21 cellular contexts compared by ENCODE assay signal in the genomic region with DNA sequence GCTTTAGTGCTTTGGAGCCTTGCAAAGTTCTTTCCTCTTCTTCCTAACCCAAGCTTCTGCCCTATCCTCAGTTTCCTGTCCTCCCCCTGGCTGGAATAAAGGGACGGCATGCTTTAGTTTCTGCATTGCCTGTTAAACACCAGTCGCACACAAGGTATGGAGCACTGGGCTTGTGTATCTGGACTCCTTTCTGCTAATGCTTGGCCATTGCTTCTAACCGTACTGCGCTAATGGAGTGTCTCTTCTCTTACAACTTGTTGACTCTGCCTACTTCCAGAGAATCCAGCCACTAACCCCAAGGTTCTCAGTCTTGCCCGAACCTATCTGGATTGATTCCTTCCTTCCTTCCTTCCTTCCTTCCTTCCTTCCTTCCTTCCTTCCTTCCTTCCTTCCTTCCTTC.
A peak's percentile ranks its signal among the peaks of the same experiment; 100 is the strongest.
DNase-seq lines count a peak whose midpoint lies in the region; ATAC-seq, FAIRE-seq and TF ChIP-seq lines count a peak whose summit lies in the region.
"Had no signal": no experiment of that assay in that cellular context is flagged by ENCODE, and none has a peak within 500 bp of the region (broad histone marks: within the 10 kb centered on the region; RNA-seq: fewer than 3 reads in every experiment).

No MANE protein-coding gene starts in this region.

- no peaks in the 10 kb centered on the region for H3K27me3 ChIP-seq in A673 (replicated peaks; ENCODE audit: insufficient read depth, low read depth, low read length, poor library complexity)
- no peaks in the 10 kb centered on the region for H3K27me3 ChIP-seq in IMR-90 (ENCODE audit: control insufficient read depth, insufficient read depth, low read length)
- H3K27me3 ChIP-seq in H1 (replicated peaks in 1 of 4; ENCODE audit: control insufficient read depth in 3 of 4, extremely low read depth in 1 of 4, insufficient read depth in 3 of 4, low read length in 3 of 4), result no peaks in the 10 kb centered on the region

- TF ChIP-seq RAD21 in IMR-90 (IDR thresholded peaks at IDR 0.05; ENCODE audit: low read length), result no peak
- no peak for TF ChIP-seq RAD21 in H1 (IDR thresholded peaks at IDR 0.05 in 1 of 2, conservative IDR thresholded peaks at IDR 0.05 in 1 of 2; ENCODE audit: low read depth in 2 of 2, low read length in 2 of 2)

- dilution Hi-C loops in IMR-90 (cut with HindIII; ENCODE audit: low sequenced_read_pairs, unreplicated experiment), result no loop called here

- in situ Hi-C loops in IMR-90 (cut with MboI; ENCODE audit: low sequenced_read_pairs), result no loop called here

- H3K4me2 ChIP-seq in IMR-90 (ENCODE audit: low read depth, low read length), result no peak overlapping the region
- no peak overlapping the region for H3K4me2 ChIP-seq in H1 (ENCODE audit: insufficient read depth in 1 of 2, low read depth in 2 of 2, low read length in 2 of 2)

- no peak overlapping the region for H2AK5ac ChIP-seq in IMR-90 (ENCODE audit: low read depth, low read length)
- no peak overlapping the region for H2AK5ac ChIP-seq in H1 (ENCODE audit: low read depth, low read length)

- H4K8ac ChIP-seq in IMR-90 (ENCODE audit: low read depth in 2 of 2, low read length in 2 of 2) (no peak overlapping the region), H1 (ENCODE audit: extremely low read depth, insufficient read depth, low read length) (no peak overlapping the region)

- no peak overlapping the region for H3K56ac ChIP-seq in IMR-90 (ENCODE audit: extremely low read depth, insufficient read depth, low read length)
- no peak overlapping the region for H3K56ac ChIP-seq in H1 (replicated peaks; ENCODE audit: insufficient read length, low read depth, low read length)

- H2AK9ac ChIP-seq in IMR-90 (replicated peaks; ENCODE audit: low read depth, low read length, poor library complexity), result no peak overlapping the region

- H2BK120ac ChIP-seq in IMR-90 (ENCODE audit: low read depth, low read length) (no peak overlapping the region), H1 (replicated peaks; ENCODE audit: low read depth, low read length) (no peak overlapping the region)

- no peak for ATAC-seq in IMR-90 (ENCODE audit: low read depth)
- no peak for ATAC-seq in GM19324 (IDR thresholded peaks at IDR 0.05; ENCODE audit: low FRiP score, unreplicated experiment)
- no peak for ATAC-seq in activated T-cell treated with anti-CD3 and anti-CD28 coated beads, Interleukin-2, amount 50 U/mL, for 72 hours (replicated peaks in 1 of 2)

- no peaks in the 10 kb centered on the region for H3K79me2 ChIP-seq in H1 (ENCODE audit: control insufficient read depth in 1 of 2, insufficient read depth in 2 of 2, low read length in 2 of 2)

- H2BK15ac ChIP-seq in IMR-90 (ENCODE audit: low read depth, low read length) (no peak overlapping the region), H1 (ENCODE audit: low read length) (peak overlapping the region; percentile 96; the same call in 1 of the 2 replicates)

- no peak overlapping the region for H2BK20ac ChIP-seq in IMR-90 (ENCODE audit: low read depth, low read length)
- 0 out of 2 replicates have a peak overlapping the region, but pooled peaks have one; percentile 32 for H2BK20ac ChIP-seq in H1 (ENCODE audit: low read length)

- peak; percentile 45 for DNase-seq in activated CD4-positive, alpha-beta T cell treated with anti-CD3 and anti-CD28 coated beads, Interleukin-2, amount 10 ng/mL, durations not matched to agents 24 days and 14 days
- no peak for DNase-seq in activated CD4-positive, alpha-beta T cell treated with anti-CD3 and anti-CD28 coated beads, Interleukin-2, amount 50 U/mL, for 1 hour
- DNase-seq in A673 (ENCODE audit: low spot score) (peak; percentile 78), IMR-90 (no peak), H1 (ENCODE audit: low read depth in 1 of 2, low spot score in 2 of 2) (no peak), DMS53 treated with DMSO at 0.1 percent for 48 hours (lab: John Stamatoyannopoulos, UW; ENCODE audit: unreplicated experiment) (no peak)
- DNase-seq in activated T-cell treated with anti-CD3 and anti-CD28 coated beads, Interleukin-2, amount 50 U/mL, for 72 hours, result no peak
- DNase-seq: C1 segment of cervical spinal cord; Calu3; CD4-positive, alpha-beta memory T cell; COR-L47; DMS53; DND-41; GM23248 had no signal

- peak overlapping the region; percentile 28 for H2AFZ ChIP-seq in IMR-90 (replicated peaks; ENCODE audit: low read length, poor library complexity)
- no peak overlapping the region for H2AFZ ChIP-seq in H1 (ENCODE audit: low read length)
- H2AFZ ChIP-seq: GM23248 had no signal

- H3K9ac ChIP-seq in IMR-90 (ENCODE audit: low read depth, low read length), result no peak overlapping the region
- no peak overlapping the region for H3K9ac ChIP-seq in H1 (replicated peaks in 1 of 4; ENCODE audit: extremely low read depth in 1 of 4, low read depth in 3 of 4, low read length in 3 of 4)
- H3K9ac ChIP-seq: GM23248 had no signal

- H3K4me3 Mint-ChIP-seq in activated CD4-positive, alpha-beta T cell treated with anti-CD3 and anti-CD28 coated beads, Interleukin-2, amount 10 ng/mL, durations not matched to agents 24 days and 14 days, result no peak overlapping the region
- H3K4me3 Mint-ChIP-seq in activated T-cell treated with anti-CD3 and anti-CD28 coated beads, Interleukin-2, amount 50 U/mL, for 72 hours, result no peak overlapping the region
- H3K4me3 Mint-ChIP-seq: CD4-positive, alpha-beta memory T cell had no signal

- H3K79me1 ChIP-seq in IMR-90 (ENCODE audit: low read depth in 1 of 2, low read length in 2 of 2), result no peaks in the 10 kb centered on the region
- H3K79me1 ChIP-seq in H1 (ENCODE audit: low read depth, low read length), result no peaks in the 10 kb centered on the region

- TF ChIP-seq CTCF in A673 (conservative IDR thresholded peaks at IDR 0.05; ENCODE audit: low read depth, low read length) (no peak), IMR-90 (conservative IDR thresholded peaks at IDR 0.05; ENCODE audit: low read depth, low read length) (no peak), H1 (IDR thresholded peaks at IDR 0.05; ENCODE audit: control extremely low read depth in 1 of 3, insufficient read depth in 1 of 3, low read depth in 1 of 3, low read length in 3 of 3) (no peak)

- H3K36me3 Mint-ChIP-seq in activated CD4-positive, alpha-beta T cell treated with anti-CD3 and anti-CD28 coated beads, Interleukin-2, amount 10 ng/mL, durations not matched to agents 24 days and 14 days (ENCODE audit: low read depth), result no peaks in the 10 kb centered on the region
- no peaks in the 10 kb centered on the region for H3K36me3 Mint-ChIP-seq in activated T-cell treated with anti-CD3 and anti-CD28 coated beads, Interleukin-2, amount 50 U/mL, for 72 hours (ENCODE audit: insufficient read depth in 2 of 2)
- H3K36me3 Mint-ChIP-seq: CD4-positive, alpha-beta memory T cell had no signal

- no peak for TF ChIP-seq EP300 in H1 (IDR thresholded peaks at IDR 0.05; ENCODE audit: borderline replicate concordance in 1 of 2, low read depth in 2 of 2, low read length in 2 of 2)

- intact Hi-C loops in activated CD4-positive, alpha-beta T cell treated with anti-CD3 and anti-CD28 coated beads, Interleukin-2, amount 10 ng/mL, durations not matched to agents 24 days and 14 days (cut with micrococcal nuclease), result no loop called here
- intact Hi-C loops in A673 (cut with micrococcal nuclease; ENCODE audit: unreplicated experiment), result loop anchor here (1.0 kb wide), 1 partner anchor 49 kb away; no protein-coding TSS in a partner anchor
- intact Hi-C loops in IMR-90 (cut with micrococcal nuclease), result no loop called here

- no peak overlapping the region for H3K4ac ChIP-seq in IMR-90 (ENCODE audit: low read depth, low read length)
- H3K4ac ChIP-seq in H1 (replicated peaks; ENCODE audit: insufficient read length, low read depth, low read length), result no peak overlapping the region

- H3K4me1 ChIP-seq in A673 (ENCODE audit: insufficient read depth, low read length, poor library complexity, severe bottlenecking) (peaks cover 25% of the 10 kb centered on the region), IMR-90 (ENCODE audit: control insufficient read depth, insufficient read depth, low read length) (peaks cover 2% of the 10 kb centered on the region; the same call in 1 of the 2 replicates), H1 (replicated peaks in 1 of 4; ENCODE audit: control insufficient read depth in 3 of 4, insufficient read depth in 4 of 4, low read length in 3 of 4) (no peaks in the 10 kb centered on the region)
- H3K4me1 ChIP-seq: HAP-1 had no signal

- POLR2A ChIA-PET in A673 (lab: Charles Lee; ENCODE audit: low non-redundant PET) (no interaction called here), IMR-90 (lab: Charles Lee; ENCODE audit: unreplicated experiment) (no interaction called here), H1 (lab: Charles Lee; ENCODE audit: partially characterized antibody) (no interaction called here)

- no peaks in the 10 kb centered on the region for H3K9me1 ChIP-seq in IMR-90 (ENCODE audit: insufficient read depth, low read length)

- WGBS in IMR-90 (ENCODE audit: extremely low coverage in 2 of 2, insufficient read length in 1 of 2), 2 experiments, result 92% methylated on average over 4 of the region's 5 CpGs; no CpG with 5 or more reads in 1 of the 2 experiments
- WGBS in H1 (ENCODE audit: extremely low coverage in 1 of 2, insufficient coverage in 1 of 2, insufficient read length in 1 of 2, insufficient replicate concordance in 2 of 2, low coverage in 1 of 2, low lambda C conversion rate in 2 of 2, missing lambda C conversion rate in 1 of 2), 2 experiments, result 88% methylated on average over 5 of the region's 5 CpGs; no CpG with 5 or more reads in 1 of the 2 experiments

- H3K27me3 Mint-ChIP-seq in activated CD4-positive, alpha-beta T cell treated with anti-CD3 and anti-CD28 coated beads, Interleukin-2, amount 10 ng/mL, durations not matched to agents 24 days and 14 days, result peaks cover 7% of the 10 kb centered on the region
- H3K27me3 Mint-ChIP-seq in activated T-cell treated with anti-CD3 and anti-CD28 coated beads, Interleukin-2, amount 50 U/mL, for 72 hours (ENCODE audit: low read depth), result no peaks in the 10 kb centered on the region

- H2BK5ac ChIP-seq in IMR-90 (ENCODE audit: low read depth, low read length, poor library complexity, severe bottlenecking) (no peak overlapping the region), H1 (ENCODE audit: low read depth, low read length) (no peak overlapping the region)

- H4K91ac ChIP-seq in IMR-90 (ENCODE audit: insufficient read depth, low read depth, low read length) (no peak overlapping the region), H1 (replicated peaks; ENCODE audit: insufficient read length, low read length) (no peak overlapping the region)

- H4K5ac ChIP-seq in IMR-90 (ENCODE audit: low read depth, low read length) (no peak overlapping the region), H1 (ENCODE audit: insufficient read length, low read depth, low read length) (no peak overlapping the region)

- peaks cover 4% of the 10 kb centered on the region for H3K4me1 Mint-ChIP-seq in activated CD4-positive, alpha-beta T cell treated with anti-CD3 and anti-CD28 coated beads, Interleukin-2, amount 10 ng/mL, durations not matched to agents 24 days and 14 days
- peaks cover 13% of the 10 kb centered on the region for H3K4me1 Mint-ChIP-seq in activated T-cell treated with anti-CD3 and anti-CD28 coated beads, Interleukin-2, amount 50 U/mL, for 72 hours (ENCODE audit: low read depth)
- H3K4me1 Mint-ChIP-seq: CD4-positive, alpha-beta memory T cell had no signal

- H3K9me3 ChIP-seq in A673 (ENCODE audit: low read depth, low read length, poor library complexity, severe bottlenecking) (no peaks in the 10 kb centered on the region), IMR-90 (ENCODE audit: control insufficient read depth, insufficient read depth, low read length) (no peaks in the 10 kb centered on the region), H1 (ENCODE audit: insufficient read depth in 2 of 2, low read depth in 1 of 2, low read length in 1 of 2) (no peaks in the 10 kb centered on the region)
- H3K9me3 ChIP-seq: HAP-1 had no signal

- no peak overlapping the region for H2BK12ac ChIP-seq in H1 (ENCODE audit: low read depth, low read length)

- H3K4me3 ChIP-seq in A673 (ENCODE audit: low read depth, low read length, poor library complexity, severe bottlenecking) (no peak overlapping the region), IMR-90 (ENCODE audit: insufficient read depth, low read depth, low read length) (no peak overlapping the region), H1 (ENCODE audit: extremely low read depth in 1 of 4, insufficient read depth in 2 of 4, low read depth in 3 of 4, low read length in 4 of 4) (no peak overlapping the region)
- H3K4me3 ChIP-seq: GM23248, HAP-1 had no signal

- TF ChIP-seq POLR2A in IMR-90 (IDR thresholded peaks at IDR 0.05; ENCODE audit: low read depth, low read length), result no peak
- no peak for TF ChIP-seq POLR2A in H1 (IDR thresholded peaks at IDR 0.05; ENCODE audit: control extremely low read depth in 1 of 2, low read depth in 2 of 2, low read length in 2 of 2)

- H3K23ac ChIP-seq in IMR-90 (ENCODE audit: low read depth, low read length) (no peak overlapping the region), H1 (ENCODE audit: insufficient read length) (no peak overlapping the region)

- no peaks in the 10 kb centered on the region for H3K9me3 Mint-ChIP-seq in activated CD4-positive, alpha-beta T cell treated with anti-CD3 and anti-CD28 coated beads, Interleukin-2, amount 10 ng/mL, durations not matched to agents 24 days and 14 days
- H3K9me3 Mint-ChIP-seq in activated T-cell treated with anti-CD3 and anti-CD28 coated beads, Interleukin-2, amount 50 U/mL, for 72 hours, result no peaks in the 10 kb centered on the region
- H3K9me3 Mint-ChIP-seq: CD4-positive, alpha-beta memory T cell had no signal

- H4K20me1 ChIP-seq in IMR-90 (ENCODE audit: insufficient read depth, low read length) (no peaks in the 10 kb centered on the region), H1 (replicated peaks in 1 of 2; ENCODE audit: control insufficient read depth in 1 of 2, insufficient read depth in 2 of 2, low read length in 2 of 2) (no peaks in the 10 kb centered on the region)

- no peaks in the 10 kb centered on the region for H3K23me2 ChIP-seq in H1 (ENCODE audit: low read depth, low read length)

- H3K27ac Mint-ChIP-seq in activated CD4-positive, alpha-beta T cell treated with anti-CD3 and anti-CD28 coated beads, Interleukin-2, amount 10 ng/mL, durations not matched to agents 24 days and 14 days, result no peak overlapping the region
- H3K27ac Mint-ChIP-seq in activated T-cell treated with anti-CD3 and anti-CD28 coated beads, Interleukin-2, amount 50 U/mL, for 72 hours, result no peak overlapping the region
- H3K27ac Mint-ChIP-seq: CD4-positive, alpha-beta memory T cell had no signal

- BruUV-seq in A673 (replicated peaks; lab: Mats Ljungman, UMichigan) (no TSS peak), IMR-90 (replicated peaks; lab: Mats Ljungman, UMichigan) (no TSS peak)

- CTCF ChIA-PET in A673 (lab: Charles Lee), result no interaction called here
- CTCF ChIA-PET in IMR-90 (lab: Yijun Ruan, JAX), result interaction anchor here (0.6 kb wide), 1 partner anchor 41 kb away, joined by 5 read pairs; no protein-coding TSS in a partner anchor
- CTCF ChIA-PET in H1 (lab: Charles Lee; ENCODE audit: partially characterized antibody), result interaction anchor here (1.0 to 1.1 kb wide), 2 partner anchors 79 to 435 kb away, joined by 3 to 4 read pairs; no protein-coding TSS in a partner anchor

- FAIRE-seq in H1 (lab: Jason Lieb, UNC), result no peak
- FAIRE-seq: A204.1, G401.6, GM12892, H54 had no signal

- H3K27ac ChIP-seq in A673 (ENCODE audit: low read depth, low read length, poor library complexity, severe bottlenecking) (peak overlapping the region; percentile 71), IMR-90 (ENCODE audit: insufficient read depth, low read length) (no peak overlapping the region; the same call in 1 of the 2 replicates), H1 (ENCODE audit: low read depth, low read length) (no peak overlapping the region)
- H3K27ac ChIP-seq: 22Rv1, GM23248 had no signal

- no peaks in the 10 kb centered on the region for H3K36me3 ChIP-seq in A673 (ENCODE audit: insufficient read depth, low read length, poor library complexity, severe bottlenecking)
- no peaks in the 10 kb centered on the region for H3K36me3 ChIP-seq in IMR-90 (ENCODE audit: control insufficient read depth, insufficient read depth, low read length)
- no peaks in the 10 kb centered on the region for H3K36me3 ChIP-seq in H1 (ENCODE audit: control insufficient read depth in 2 of 4, insufficient read depth in 4 of 4, low read length in 3 of 4)
- H3K36me3 ChIP-seq: HAP-1 had no signal

- 0 out of 2 replicates have a peak overlapping the region, but pooled peaks have one; percentile 58 for H3K18ac ChIP-seq in IMR-90 (ENCODE audit: low read depth, low read length)
- H3K18ac ChIP-seq in H1 (ENCODE audit: extremely low read depth, low read length), result no peak overlapping the region

- H3K14ac ChIP-seq in IMR-90 (replicated peaks; ENCODE audit: low read depth, low read length) (no peak overlapping the region), H1 (ENCODE audit: insufficient read length) (no peak overlapping the region)

Comparison
In these comparisons a context has a peak if more than half of its experiments do, and no peak if none do; other contexts are left out.
1. DNase-seq: peak in activated CD4-positive, alpha-beta T cell treated with anti-CD3 and anti-CD28 coated beads, Interleukin-2, amount 10 ng/mL, durations not matched to agents 24 days and 14 days (single experiment) and A673 (single experiment); none in activated CD4-positive, alpha-beta T cell treated with anti-CD3 and anti-CD28 coated beads, Interleukin-2, amount 50 U/mL, for 1 hour (single experiment), IMR-90 (single experiment), H1 (0 of 2), DMS53 treated with DMSO at 0.1 percent for 48 hours (single experiment) and activated T-cell treated with anti-CD3 and anti-CD28 coated beads, Interleukin-2, amount 50 U/mL, for 72 hours (0 of 2).